1 cellular context compared by ENCODE assay signal in genomic region chr5:58451732-58452565, GRCh38.
TF ChIP-seq lines count a peak whose summit lies in the region.

No MANE protein-coding gene starts in this region.

TF ChIP-seq in IMR-90, 13 proteins besides CTCF, POLR2A, EP300 and RAD21:
- no peak for TF ChIP-seq RFX5 (IDR thresholded peaks at IDR 0.05; ENCODE audit: low read depth, low read length)
- no peak for TF ChIP-seq BHLHE40 (IDR thresholded peaks at IDR 0.05; ENCODE audit: low read depth, low read length)
- TF ChIP-seq MAFK (IDR thresholded peaks at IDR 0.05; ENCODE audit: low read depth, low read length) = no peak
